Comparison of ENCODE assay signal across 18 cellular contexts in the genomic region with DNA sequence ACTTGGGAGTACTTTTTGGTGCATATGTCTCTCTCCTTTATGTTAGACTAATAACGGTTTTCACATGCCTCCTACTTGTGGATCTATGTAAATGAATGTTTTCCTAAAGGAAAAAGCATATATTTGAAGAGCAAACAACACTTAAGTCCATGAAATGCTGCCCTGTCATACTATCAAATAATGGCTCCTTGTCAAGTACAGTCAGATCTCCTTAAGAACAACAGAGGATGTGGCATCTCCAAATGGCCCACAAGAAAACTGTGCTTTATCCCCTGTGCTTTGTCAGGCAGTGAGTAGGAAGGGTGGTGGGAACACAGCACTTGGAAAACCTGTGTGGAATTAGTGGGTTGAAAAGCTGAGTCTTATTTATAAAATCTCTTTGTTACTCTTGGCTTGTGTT.
"Had no signal": no experiment of that assay in that cellular context is flagged by ENCODE, and none has a peak within 500 bp of the region (broad histone marks: within the 10 kb centered on the region; RNA-seq: fewer than 3 reads in every experiment).

No MANE protein-coding gene starts in this region.

- H3K9me3 ChIP-seq: breast epithelium had no signal

- DNase-seq: activated CD4-positive, alpha-beta T cell treated with anti-CD3 and anti-CD28 coated beads for 48 hours; activated CD4-positive, alpha-beta T cell treated with anti-CD3 and anti-CD28 coated beads, Interleukin-2, amount 50 U/mL, for 4 hours; activated CD4-positive, CD25-positive, alpha-beta regulatory T cell treated with anti-CD3 and anti-CD28 coated beads, Interleukin-2, amount 50 U/mL, for 72 hours; activated CD8-positive, alpha-beta memory T cell treated with anti-CD3 and anti-CD28 coated beads, Interleukin-2, amount 50 U/mL, for 48 hours; activated CD8-positive, alpha-beta T cell treated with anti-CD3 and anti-CD28 coated beads, Interleukin-2, amount 10 ng/mL, durations not matched to agents 7 days and 5 days; activated naive CD4-positive, alpha-beta T cell treated with anti-CD3 and anti-CD28 coated beads, Interleukin-2, amount 50 U/mL, for 16 hours; activated naive CD8-positive, alpha-beta T cell treated with anti-CD3 and anti-CD28 coated beads, Interleukin-2, amount 10 ng/mL, durations not matched to agents 7 days and 5 days; activated T-cell treated with anti-CD3 and anti-CD28 coated beads, Interleukin-2, amount 50 U/mL, for 1 hour; aorta; MM.1S; NCI-H1105; NCI-H1436; NCI-H1694 treated with DMSO at 0.1 percent for 48 hours; NCI-H2029 treated with DMSO at 0.1 percent for 48 hours; NCI-H510A treated with DMSO at 0.1 percent for 48 hours; SHP77 treated with DMSO at 0.1 percent for 48 hours had no signal

- H3K36me3 ChIP-seq: breast epithelium had no signal

- H3K27ac ChIP-seq: breast epithelium had no signal

- ATAC-seq: activated CD8-positive, alpha-beta T cell treated with anti-CD3 and anti-CD28 coated beads, Interleukin-2, amount 10 ng/mL, durations not matched to agents 7 days and 5 days; WTC11 had no signal

- H3K4me3 ChIP-seq: breast epithelium had no signal

- H3K27me3 ChIP-seq: breast epithelium had no signal

- H3K4me1 ChIP-seq: breast epithelium had no signal
